ENCODE assay signal across 19 cellular contexts in genomic region chr20:59268827-59269226, GRCh38. TPM values are rescaled to one million over a fixed set of nuclear protein-coding genes. Genes with fewer than 3 reads are reported as not detected.
DNase-seq lines count a peak whose midpoint lies in the region; TF ChIP-seq lines count a peak whose summit lies in the region.
"Had no signal": no experiment of that assay in that cellular context is flagged by ENCODE, and none has a peak within 500 bp of the region (broad histone marks: within the 10 kb centered on the region; RNA-seq: fewer than 3 reads in every experiment).

No MANE protein-coding gene starts in this region.

- H3K9me3 ChIP-seq in neural progenitor cell (ENCODE audit: low read depth): no peaks in the 10 kb centered on the region
- H3K9me3 ChIP-seq: Caco-2, SK-N-SH had no signal

- no peaks in the 10 kb centered on the region for H3K9me3 Mint-ChIP-seq in neural progenitor cell

- H3K36me3 Mint-ChIP-seq in neural progenitor cell: no peaks in the 10 kb centered on the region

- H3K4me3 ChIP-seq in neural progenitor cell: peak overlapping the region; percentile 4

- H3K79me2 ChIP-seq in neural progenitor cell (ENCODE audit: low read depth): no peaks in the 10 kb centered on the region

- no peak overlapping the region for H3K27ac Mint-ChIP-seq in neural progenitor cell

- H3K27ac ChIP-seq in neural progenitor cell: no peak overlapping the region
- H3K27ac ChIP-seq: C4-2B, HL-60 had no signal

- TF ChIP-seq CTCF in neural progenitor cell (IDR thresholded peaks at IDR 0.05): no peak

- H4K20me1 ChIP-seq in neural progenitor cell (ENCODE audit: low read depth): no peaks in the 10 kb centered on the region

- H3K27me3 Mint-ChIP-seq in neural progenitor cell (ENCODE audit: insufficient read depth, low read depth): peaks cover 23% of the 10 kb centered on the region

- H3F3A ChIP-seq in neural progenitor cell (ENCODE audit: low read depth): peaks cover 26% of the 10 kb centered on the region

- peaks cover 24% of the 10 kb centered on the region for H3K4me1 ChIP-seq in neural progenitor cell

- no peak overlapping the region for H3K9ac ChIP-seq in neural progenitor cell
- H3K9ac ChIP-seq: SK-N-SH had no signal

- H3K36me3 ChIP-seq in neural progenitor cell: no peaks in the 10 kb centered on the region

- H3K27me3 ChIP-seq in neural progenitor cell: peaks cover 12% of the 10 kb centered on the region

- no peak overlapping the region for H2AFZ ChIP-seq in neural progenitor cell (replicated peaks)

- H3K4me1 Mint-ChIP-seq in neural progenitor cell: peaks cover 19% of the 10 kb centered on the region

- peak; percentile 38 for DNase-seq in NCI-H748 (lab: John Stamatoyannopoulos, UW; ENCODE audit: unreplicated experiment)
- DNase-seq in NCI-H748 treated with DMSO at 0.1 percent for 48 hours (lab: John Stamatoyannopoulos, UW): no peak
- peak; percentile 21 for DNase-seq in NCI-H2227 treated with DMSO at 0.1 percent for 48 hours (lab: John Stamatoyannopoulos, UW)
- DNase-seq in iPS DF 4.7 (ENCODE audit: extremely low read depth, low spot score): peak; percentile 16
- peak; percentile 13 for DNase-seq in neural progenitor cell (ENCODE audit: low spot score)
- no peak for DNase-seq in NCI-H2029 (lab: John Stamatoyannopoulos, UW)
- no peak for DNase-seq in DMS153 treated with DMSO at 0.1 percent for 48 hours (lab: John Stamatoyannopoulos, UW; ENCODE audit: unreplicated experiment)
- DNase-seq in stimulated activated CD4-positive, alpha-beta T cell treated with anti-CD3 and anti-CD28 coated beads, Interleukin-15, amount 100 ng/mL, for 24 hours: no peak
- DNase-seq: Caco-2, DMS53, KG1, MM.1S, NCI-H2081 treated with DMSO at 0.1 percent for 48 hours, NCI-H226, NCI-H774 had no signal

- H3K4me3 Mint-ChIP-seq in neural progenitor cell: peak overlapping the region; percentile 10

- peak overlapping the region; percentile 64 for H3K4me2 ChIP-seq in neural progenitor cell
- H3K4me2 ChIP-seq: SK-N-SH had no signal

RNA-seq across cellular contexts. Expression of gene EDN3, which starts 31.6 kb away (rescaled TPM):
- 0.28 TPM in 1 of 2 replicates, not detected in the other for total RNA-seq in neural progenitor cell (ENCODE audit: low replicate concordance)
- total RNA-seq: A172 had no signal

Comparison
In these comparisons a context has a peak if more than half of its experiments do, and no peak if none do; other contexts are left out.
1. DNase-seq: peak in NCI-H748 (single experiment), NCI-H2227 treated with DMSO at 0.1 percent for 48 hours (single experiment), iPS DF 4.7 (single experiment) and neural progenitor cell (single experiment); none in NCI-H748 treated with DMSO at 0.1 percent for 48 hours (single experiment), NCI-H2029 (single experiment), DMS153 treated with DMSO at 0.1 percent for 48 hours (single experiment) and stimulated activated CD4-positive, alpha-beta T cell treated with anti-CD3 and anti-CD28 coated beads, Interleukin-15, amount 100 ng/mL, for 24 hours (single experiment).